Comparison of ENCODE assay signal across 14 cellular contexts in genomic region chr22:26481112-26481693, GRCh38. TPM values are rescaled to one million over a fixed set of nuclear protein-coding genes. Genes with fewer than 3 reads are reported as not detected.
A peak's percentile ranks its signal among the peaks of the same experiment; 100 is the strongest.
DNase-seq lines count a peak whose midpoint lies in the region; ATAC-seq and TF ChIP-seq lines count a peak whose summit lies in the region.
"Had no signal": no experiment of that assay in that cellular context is flagged by ENCODE, and none has a peak within 500 bp of the region (broad histone marks: within the 10 kb centered on the region; RNA-seq: fewer than 3 reads in every experiment).

No MANE protein-coding gene starts in this region.

- DNase-seq in SK-N-SH (no peak), NCI-H82 treated with DMSO at 0.1 percent for 48 hours (lab: John Stamatoyannopoulos, UW; ENCODE audit: unreplicated experiment) (peak; percentile 58), psoas muscle (no peak), kidney tubule cell (ENCODE audit: low spot score) (no peak), mucosa of gallbladder (ENCODE audit: low spot score) (no peak)
- no peak for DNase-seq in central memory CD8-positive, alpha-beta T cell (ENCODE audit: low spot score in 2 of 2)
- DNase-seq: caudate nucleus, IMR-90, left colon, NCI-H2171 treated with DMSO at 0.1 percent for 48 hours had no signal

- H3K79me2 ChIP-seq in SK-N-SH (ENCODE audit: insufficient read depth): peaks cover 78% of the 10 kb centered on the region

- peak overlapping the region; percentile 15 for H3K4me3 Mint-ChIP-seq in central memory CD8-positive, alpha-beta T cell

- POLR2A ChIA-PET in SK-N-SH (lab: Yijun Ruan, JAX): interaction anchor here (1.2 kb wide), 1 partner anchor 191 kb away, joined by 3 read pairs; no protein-coding TSS in a partner anchor

- no peak overlapping the region for H3K9ac ChIP-seq in SK-N-SH
- H3K9ac ChIP-seq: parathyroid adenoma had no signal

- no peak for ATAC-seq in SK-N-SH treated with all-trans-retinoic acid at 6 μM for 48 hours
- no peak for ATAC-seq in central memory CD8-positive, alpha-beta T cell (replicated peaks; ENCODE audit: extremely low read depth, poor library complexity, severe bottlenecking)
- ATAC-seq in psoas muscle: no peak
- no peak for ATAC-seq in GM18909 (IDR thresholded peaks at IDR 0.05; ENCODE audit: poor library complexity, unreplicated experiment)

- no peak overlapping the region for H3K4me2 ChIP-seq in SK-N-SH

- H3F3A ChIP-seq in SK-N-SH (replicated peaks; ENCODE audit: insufficient read depth): no peaks in the 10 kb centered on the region

- no peaks in the 10 kb centered on the region for H3K9me3 ChIP-seq in SK-N-SH
- H3K9me3 ChIP-seq in psoas muscle: no peaks in the 10 kb centered on the region
- H3K9me3 ChIP-seq: tibial artery had no signal

- H3K9me3 Mint-ChIP-seq in central memory CD8-positive, alpha-beta T cell: no peaks in the 10 kb centered on the region

- peaks cover 36% of the 10 kb centered on the region for H3K36me3 Mint-ChIP-seq in central memory CD8-positive, alpha-beta T cell (ENCODE audit: insufficient read depth)

- H3K4me1 Mint-ChIP-seq in central memory CD8-positive, alpha-beta T cell: peaks cover 57% of the 10 kb centered on the region

- no peak overlapping the region for H2AFZ ChIP-seq in SK-N-SH (ENCODE audit: low read depth)
- H2AFZ ChIP-seq: parathyroid adenoma had no signal

- CTCF ChIA-PET in SK-N-SH (lab: Yijun Ruan, JAX): interaction anchor here (1.1 to 1.8 kb wide), 5 partner anchors 15 to 114 kb away, joined by 3 to 4 read pairs (median 3); no protein-coding TSS in a partner anchor

- intact Hi-C loops in psoas muscle (cut with DNase I): loop anchor here in 1 of 2 donors (5.0 kb wide), 1 partner anchor 106 kb away; no protein-coding TSS in a partner anchor

- no peak for TF ChIP-seq CTCF in SK-N-SH (IDR thresholded peaks at IDR 0.05)
- no peak for TF ChIP-seq CTCF in psoas muscle (IDR thresholded peaks at IDR 0.05)

- no peak for TF ChIP-seq EP300 in SK-N-SH (IDR thresholded peaks at IDR 0.05; ENCODE audit: borderline replicate concordance in 1 of 2, low read depth in 1 of 2, low read length in 1 of 2)

- TF ChIP-seq RAD21 in SK-N-SH (IDR thresholded peaks at IDR 0.05; ENCODE audit: low read length): no peak

- H3K9me2 ChIP-seq in SK-N-SH: no peaks in the 10 kb centered on the region

- peak overlapping the region; percentile 98 for H3K27ac Mint-ChIP-seq in central memory CD8-positive, alpha-beta T cell (ENCODE audit: low read depth)

- no peaks in the 10 kb centered on the region for H3K27me3 Mint-ChIP-seq in central memory CD8-positive, alpha-beta T cell

- H4K20me1 ChIP-seq in SK-N-SH (ENCODE audit: insufficient read depth): no peaks in the 10 kb centered on the region

- H3K27me3 ChIP-seq in SK-N-SH (ENCODE audit: insufficient read depth): no peaks in the 10 kb centered on the region
- H3K27me3 ChIP-seq in psoas muscle (ENCODE audit: insufficient read depth in 3 of 3, low read length in 2 of 3): no peaks in the 10 kb centered on the region
- H3K27me3 ChIP-seq: tibial artery had no signal

- H3K27ac ChIP-seq in SK-N-SH (ENCODE audit: low read depth in 2 of 2, low read length in 1 of 2): peak overlapping the region in 1 of 2 experiments; percentile 8; a peak in 1 of 4 replicates
- peak overlapping the region; percentile 100 for H3K27ac ChIP-seq in psoas muscle
- H3K27ac ChIP-seq: parathyroid adenoma, tibial artery had no signal

- H3K4me1 ChIP-seq in SK-N-SH (ENCODE audit: control insufficient read depth in 1 of 2, insufficient read depth in 2 of 2, low read depth in 1 of 2, low read length in 1 of 2) (peaks cover 4 to 27% of the 10 kb centered on the region in 2 experiments; a peak in 3 of 4 replicates), psoas muscle (peaks cover 60% of the 10 kb centered on the region)

- H3K4me3 ChIP-seq in SK-N-SH (ENCODE audit: low read depth in 2 of 2, low read length in 1 of 2) (no peak overlapping the region), psoas muscle (peak overlapping the region; percentile 99)
- H3K4me3 ChIP-seq: tibial artery had no signal

- WGBS in SK-N-SH (ENCODE audit: low lambda C conversion rate): 67% methylated on average over 6 of the region's 6 CpGs
- 75 to 79% (median 75%) methylated on average over 6 of the region's 6 CpGs for WGBS in psoas muscle, 3 donors

- H3K36me3 ChIP-seq in SK-N-SH (replicated peaks in 1 of 2; ENCODE audit: control insufficient read depth in 1 of 2, insufficient read depth in 2 of 2, low read length in 1 of 2) (peaks cover 7 to 15% of the 10 kb centered on the region in 2 experiments), psoas muscle (ENCODE audit: insufficient read depth in 1 of 2, low read depth in 1 of 2) (peaks cover 12 to 58% of the 10 kb centered on the region in 2 donors)

TF ChIP-seq in SK-N-SH, 30 proteins besides CTCF, POLR2A, EP300 and RAD21 (continues in another document):
- TF ChIP-seq MEF2A (IDR thresholded peaks at IDR 0.05; ENCODE audit: borderline replicate concordance, low read depth): no peak
- peak; percentile 54 for TF ChIP-seq GATA2 (CRISPR knock-in tag; IDR thresholded peaks at IDR 0.05)
- no peak for TF ChIP-seq NRF1 (IDR thresholded peaks at IDR 0.05; ENCODE audit: low read depth, low read length)
- no peak for TF ChIP-seq EZH2phosphoT487 (IDR thresholded peaks at IDR 0.05; ENCODE audit: borderline replicate concordance, low read depth)
- TF ChIP-seq SMC3 (IDR thresholded peaks at IDR 0.05; ENCODE audit: low read depth, low read length): no peak
- TF ChIP-seq SIN3A (IDR thresholded peaks at IDR 0.05; ENCODE audit: borderline replicate concordance, low read depth, low read length): no peak
- TF ChIP-seq RCOR1 (IDR thresholded peaks at IDR 0.05; ENCODE audit: low read length): no peak

TF ChIP-seq in SK-N-SH treated with all-trans-retinoic acid at 6 μM for 48 hours, 23 proteins besides CTCF, POLR2A, EP300 and RAD21:
- TF ChIP-seq ESRRG (CRISPR knock-in tag; IDR thresholded peaks at IDR 0.05): no peak
- TF ChIP-seq SNAI2 (CRISPR knock-in tag; IDR thresholded peaks at IDR 0.05): no peak

RNA-seq across cellular contexts. Expression of gene HPS4, which starts 2.4 kb away (rescaled TPM):
- polyA plus RNA-seq in SK-N-SH (2012; rRNA removed): 22.5 and 28.3 TPM in 2 replicates
- polyA plus RNA-seq in SK-N-SH (2012; cell fraction: cytosol; rRNA removed): 17.2 and 18.4 TPM in 2 replicates
- 76.6 and 90.5 TPM in 2 replicates for polyA plus RNA-seq in SK-N-SH (2012; cell fraction: nucleus; rRNA removed)
- total RNA-seq in psoas muscle: 10 to 100 TPM in 3 of 4 donors, 1 to 10 TPM in 1; 7.4 to 12.5 (median 10.4) TPM
- polyA plus RNA-seq in psoas muscle: 10 to 100 TPM in 1 of 3 donors, 1 to 10 TPM in 2; 5.8 to 13.9 (median 6.4) TPM
- 28.3 TPM for total RNA-seq in mucosa of gallbladder

RNA-seq across cellular contexts. Expression of gene SRRD, which starts 2.5 kb away (rescaled TPM):
- polyA plus RNA-seq in SK-N-SH (2012; rRNA removed): 12.9 and 18.0 TPM in 2 replicates
- 20.8 and 25.6 TPM in 2 replicates for polyA plus RNA-seq in SK-N-SH (2012; cell fraction: cytosol; rRNA removed)
- polyA plus RNA-seq in SK-N-SH (2012; cell fraction: nucleus; rRNA removed): 7.2 and 8.4 TPM in 2 replicates
- total RNA-seq in psoas muscle: 10 to 100 TPM; 25.4 to 36.6 (median 28.9) TPM
- 10 to 100 TPM; 36.1 to 51.2 (median 38.3) TPM for polyA plus RNA-seq in psoas muscle
- total RNA-seq in mucosa of gallbladder: 18.4 TPM

RNA-seq across cellular contexts. Expression of gene TFIP11, which starts 31.1 kb away (rescaled TPM):
- polyA plus RNA-seq in SK-N-SH (2012; rRNA removed) (32.8 and 37.5 TPM in 2 replicates), psoas muscle (10 to 100 TPM; 28.8 to 56.1 (median 37.8) TPM)
- 20.4 and 24.9 TPM in 2 replicates for polyA plus RNA-seq in SK-N-SH (2012; cell fraction: cytosol; rRNA removed)
- 64.2 and 79.7 TPM in 2 replicates for polyA plus RNA-seq in SK-N-SH (2012; cell fraction: nucleus; rRNA removed)
- total RNA-seq in psoas muscle (10 to 100 TPM; 29.1 to 48.6 (median 33.5) TPM), mucosa of gallbladder (34.2 TPM)

RNA-seq across cellular contexts. Expression of gene ASPHD2, which starts 52.1 kb away (rescaled TPM):
- polyA plus RNA-seq in SK-N-SH (2012; rRNA removed) (2.1 and 2.2 TPM in 2 replicates), psoas muscle (under 1 TPM; 0.04 to 0.38 (median 0.07) TPM)
- polyA plus RNA-seq in SK-N-SH (2012; cell fraction: cytosol; rRNA removed): 1.6 and 2.1 TPM in 2 replicates
- polyA plus RNA-seq in SK-N-SH (2012; cell fraction: nucleus; rRNA removed): 1.1 and 1.3 TPM in 2 replicates
- total RNA-seq in psoas muscle (under 1 TPM in 3 of 4 donors, not detected in 1; 0.08 to 0.24 (median 0.20) TPM), mucosa of gallbladder (5.5 TPM)
